ENCODE assay signal across 6 cellular contexts in the genomic region with DNA sequence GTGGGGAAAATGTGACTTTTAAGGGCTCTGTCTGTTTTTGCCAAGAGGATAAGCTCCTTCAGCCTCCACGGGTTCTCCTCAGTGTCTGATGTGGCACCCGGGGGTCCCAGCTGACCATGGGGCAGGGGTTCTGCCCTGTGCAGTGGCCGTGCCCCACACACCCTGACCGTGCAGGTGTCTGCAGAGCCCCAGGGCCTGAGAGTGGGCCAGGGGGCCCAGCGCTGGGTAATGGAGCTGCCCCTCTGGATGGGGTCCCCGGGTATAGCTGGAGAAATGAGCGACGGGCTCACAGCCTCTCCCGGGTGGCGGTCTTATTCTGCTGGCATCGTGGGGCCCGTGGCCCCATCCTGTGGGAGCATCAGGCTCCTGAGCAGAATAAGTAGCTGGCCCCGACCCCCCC. TPM values are rescaled to one million over a fixed set of nuclear protein-coding genes. Genes with fewer than 3 reads are reported as not detected.
"Had no signal": no experiment of that assay in that cellular context is flagged by ENCODE, and none has a peak within 500 bp of the region (broad histone marks: within the 10 kb centered on the region; RNA-seq: fewer than 3 reads in every experiment).

No MANE protein-coding gene starts in this region.

- H3K36me3 ChIP-seq: SJCRH30 had no signal

- H3K4me3 ChIP-seq: SJCRH30 had no signal

- H3K9me3 ChIP-seq: SJCRH30 had no signal

- DNase-seq: NCI-H1436 treated with DMSO at 0.1 percent for 48 hours, NCI-H510A had no signal

- H3K27ac ChIP-seq: SJCRH30 had no signal

RNA-seq across cellular contexts. Expression of a gene that starts 11.2 kb away (rescaled TPM):
- total RNA-seq: HT-29, LHCN-M2, MCF 10A had no signal

RNA-seq across cellular contexts. Expression of a gene that starts 35.2 kb away (rescaled TPM):
- total RNA-seq: HT-29, LHCN-M2, MCF 10A, SJCRH30 had no signal

RNA-seq across cellular contexts. Expression of a gene that starts 56.2 kb away (rescaled TPM):
- total RNA-seq: SJCRH30 had no signal
